Comparison of ENCODE assay signal across 21 cellular contexts in genomic region chr12:132156145-132156709, GRCh38.
"Had no signal": no experiment of that assay in that cellular context is flagged by ENCODE, and none has a peak within 500 bp of the region (broad histone marks: within the 10 kb centered on the region; RNA-seq: fewer than 3 reads in every experiment).

No MANE protein-coding gene starts in this region.

- DNase-seq: activated CD4-positive, alpha-beta T cell treated with anti-CD3 and anti-CD28 coated beads for 36 hours; activated CD8-positive, alpha-beta memory T cell treated with anti-CD3 and anti-CD28 coated beads, Interleukin-2, amount 50 U/mL, for 48 hours; activated CD8-positive, alpha-beta T cell treated with anti-CD3 and anti-CD28 coated beads, Interleukin-2, amount 10 ng/mL, durations not matched to agents 7 days and 5 days; activated naive CD4-positive, alpha-beta T cell treated with anti-CD3 and anti-CD28 coated beads, Interleukin-2, amount 50 U/mL, for 16 hours; activated naive CD8-positive, alpha-beta T cell treated with anti-CD3 and anti-CD28 coated beads, Interleukin-2, amount 10 ng/mL, durations not matched to agents 7 days and 5 days; activated T-cell treated with anti-CD3 and anti-CD28 coated beads, Interleukin-2, amount 50 U/mL, for 1 hour; adrenal gland; aorta; Karpas-422; MM.1S; NCI-H1105 treated with DMSO at 0.1 percent for 48 hours; NCI-H1436 treated with DMSO at 0.1 percent for 48 hours; NCI-H187; NCI-H2081; NCI-H510A treated with DMSO at 0.1 percent for 48 hours; SHP77 treated with DMSO at 0.1 percent for 48 hours; T-helper 1 cell had no signal

- H3K27ac ChIP-seq: adrenal gland, SK-N-MC, VCaP had no signal

- H3K4me3 Mint-ChIP-seq: activated CD4-positive, alpha-beta T cell treated with anti-CD3 and anti-CD28 coated beads for 36 hours; activated CD8-positive, alpha-beta T cell treated with anti-CD3 and anti-CD28 coated beads, Interleukin-2, amount 10 ng/mL, durations not matched to agents 7 days and 5 days; activated naive CD8-positive, alpha-beta T cell treated with anti-CD3 and anti-CD28 coated beads, Interleukin-2, amount 10 ng/mL, durations not matched to agents 7 days and 5 days; central memory CD8-positive, alpha-beta T cell had no signal

- H3K4me1 Mint-ChIP-seq: activated CD4-positive, alpha-beta T cell treated with anti-CD3 and anti-CD28 coated beads for 36 hours; central memory CD8-positive, alpha-beta T cell had no signal

- H3K9me3 ChIP-seq: adrenal gland had no signal

- H3K27me3 ChIP-seq: adrenal gland had no signal

- H3K36me3 Mint-ChIP-seq: activated naive CD8-positive, alpha-beta T cell treated with anti-CD3 and anti-CD28 coated beads, Interleukin-2, amount 10 ng/mL, durations not matched to agents 7 days and 5 days had no signal

- H3K4me3 ChIP-seq: adrenal gland, SK-N-MC had no signal

- FAIRE-seq: RCC 7860 had no signal

- H3K9me3 Mint-ChIP-seq: activated naive CD8-positive, alpha-beta T cell treated with anti-CD3 and anti-CD28 coated beads, Interleukin-2, amount 10 ng/mL, durations not matched to agents 7 days and 5 days; central memory CD8-positive, alpha-beta T cell had no signal

- H3K27ac Mint-ChIP-seq: activated CD4-positive, alpha-beta T cell treated with anti-CD3 and anti-CD28 coated beads for 36 hours; activated CD8-positive, alpha-beta T cell treated with anti-CD3 and anti-CD28 coated beads, Interleukin-2, amount 10 ng/mL, durations not matched to agents 7 days and 5 days; activated naive CD8-positive, alpha-beta T cell treated with anti-CD3 and anti-CD28 coated beads, Interleukin-2, amount 10 ng/mL, durations not matched to agents 7 days and 5 days had no signal

- H3K27me3 Mint-ChIP-seq: activated CD4-positive, alpha-beta T cell treated with anti-CD3 and anti-CD28 coated beads for 36 hours; activated naive CD8-positive, alpha-beta T cell treated with anti-CD3 and anti-CD28 coated beads, Interleukin-2, amount 10 ng/mL, durations not matched to agents 7 days and 5 days; central memory CD8-positive, alpha-beta T cell had no signal
